Comparison of ENCODE assay signal across 25 cellular contexts in the genomic region with DNA sequence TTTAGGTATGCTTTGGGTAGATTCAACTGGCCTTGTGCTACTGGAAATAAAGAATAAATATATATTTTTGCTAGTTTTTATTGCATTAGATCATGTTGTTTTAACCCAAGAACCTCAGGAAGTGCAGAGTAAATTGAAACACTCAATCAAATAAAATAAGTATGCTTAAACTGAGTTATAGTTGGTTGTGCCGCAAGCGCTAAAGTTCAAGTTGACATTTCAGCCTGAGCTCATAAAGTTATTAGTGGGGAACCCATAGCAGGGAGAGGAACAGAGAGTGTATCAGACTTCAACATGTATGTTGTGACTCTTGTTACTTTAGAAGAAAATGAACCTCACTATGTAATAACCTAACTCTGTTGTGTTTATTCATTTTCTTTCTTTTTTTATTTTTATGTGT.
"Had no signal": no experiment of that assay in that cellular context is flagged by ENCODE, and none has a peak within 500 bp of the region (broad histone marks: within the 10 kb centered on the region; RNA-seq: fewer than 3 reads in every experiment).

No MANE protein-coding gene starts in this region.

- H3K27ac Mint-ChIP-seq: dendritic cell treated with granulocyte-macrophage colony-stimulating factor and Interleukin-4, amounts not matched to agents 40 ng/mL and 50 ng/mL, for 4 days; effector memory CD8-positive, alpha-beta T cell; endodermal cell had no signal

- H3K4me1 ChIP-seq: colonic mucosa, esophagus muscularis mucosa, esophagus squamous epithelium, foreskin keratinocyte, gastrocnemius medialis, gastroesophageal sphincter, heart left ventricle, heart right ventricle had no signal

- H3K27ac ChIP-seq: colonic mucosa, coronary artery, dorsolateral prefrontal cortex, epithelial cell of prostate, esophagus muscularis mucosa, esophagus squamous epithelium, foreskin keratinocyte, gastrocnemius medialis, gastroesophageal sphincter, heart left ventricle, heart right ventricle had no signal

- H3K4me3 Mint-ChIP-seq: dendritic cell treated with granulocyte-macrophage colony-stimulating factor and Interleukin-4, amounts not matched to agents 40 ng/mL and 50 ng/mL, for 4 days; effector memory CD8-positive, alpha-beta T cell; endodermal cell had no signal

- H3K4me3 ChIP-seq: colonic mucosa, coronary artery, dorsolateral prefrontal cortex, esophagus muscularis mucosa, esophagus squamous epithelium, gastrocnemius medialis, gastroesophageal sphincter, heart left ventricle, heart right ventricle had no signal

- H3K27me3 ChIP-seq: colonic mucosa, foreskin keratinocyte, gastrocnemius medialis, heart left ventricle had no signal

- H3K9me3 Mint-ChIP-seq: dendritic cell treated with granulocyte-macrophage colony-stimulating factor and Interleukin-4, amounts not matched to agents 40 ng/mL and 50 ng/mL, for 4 days; effector memory CD8-positive, alpha-beta T cell had no signal

- DNase-seq: colonic mucosa; cortex of kidney; dermis blood vessel endothelial cell; dorsolateral prefrontal cortex; effector CD4-positive, alpha-beta T cell; effector CD8-positive, alpha-beta T cell; effector memory CD4-positive, alpha-beta T cell; effector memory CD8-positive, alpha-beta T cell; endodermal cell; erythroblast; esophagus squamous epithelium; foreskin fibroblast; foreskin keratinocyte; foreskin melanocyte; gastrocnemius medialis; glutamatergic neuron; head of caudate nucleus; heart left ventricle; heart right ventricle had no signal

- ATAC-seq: effector memory CD8-positive, alpha-beta T cell; esophagus mucosa; foreskin keratinocyte; gastrocnemius medialis; gastroesophageal sphincter; heart left ventricle; heart right ventricle had no signal

- H3K9me3 ChIP-seq: colonic mucosa, esophagus muscularis mucosa, esophagus squamous epithelium, gastrocnemius medialis had no signal

- H3K36me3 ChIP-seq: colonic mucosa, esophagus muscularis mucosa, esophagus squamous epithelium, gastrocnemius medialis, gastroesophageal sphincter, heart left ventricle, heart right ventricle had no signal
